Comparison of ENCODE assay signal across 11 cellular contexts in genomic region chr15:48897144-48897814, GRCh38. TPM values are rescaled to one million over a fixed set of nuclear protein-coding genes. Genes with fewer than 3 reads are reported as not detected.
A peak's percentile ranks its signal among the peaks of the same experiment; 100 is the strongest.
DNase-seq lines count a peak whose midpoint lies in the region; ATAC-seq and TF ChIP-seq lines count a peak whose summit lies in the region.
"Had no signal": no experiment of that assay in that cellular context is flagged by ENCODE, and none has a peak within 500 bp of the region (broad histone marks: within the 10 kb centered on the region; RNA-seq: fewer than 3 reads in every experiment).

No MANE protein-coding gene starts in this region.

- H2AFZ ChIP-seq in mesenchymal stem cell (ENCODE audit: low read depth, low read length) = no peak overlapping the region

- H2BK15ac ChIP-seq in mesenchymal stem cell (ENCODE audit: low read depth, poor library complexity, severe bottlenecking) = peak overlapping the region; percentile 28

- no peaks in the 10 kb centered on the region for H3K36me3 ChIP-seq in mesenchymal stem cell (ENCODE audit: control insufficient read depth in 1 of 2, insufficient read depth in 2 of 2, low read depth in 1 of 2, low read length in 2 of 2)
- no peaks in the 10 kb centered on the region for H3K36me3 ChIP-seq in upper lobe of right lung
- no peaks in the 10 kb centered on the region for H3K36me3 ChIP-seq in CD4-positive, alpha-beta memory T cell (ENCODE audit: insufficient read depth, low read length)
- H3K36me3 ChIP-seq: BLaER1 had no signal

- peak overlapping the region in 1 of 2 experiments; percentile 69 for H3K4me3 ChIP-seq in mesenchymal stem cell (ENCODE audit: insufficient read depth in 1 of 2, low read depth in 1 of 2, low read length in 2 of 2)
- no peak overlapping the region for H3K4me3 ChIP-seq in upper lobe of right lung
- H3K4me3 ChIP-seq in CD4-positive, alpha-beta memory T cell (ENCODE audit: low read length in 2 of 2) = no peak overlapping the region
- H3K4me3 ChIP-seq: BLaER1 had no signal

- peak overlapping the region; percentile 87 for H3K9ac ChIP-seq in mesenchymal stem cell (ENCODE audit: low read length)
- H3K9ac ChIP-seq: BLaER1 had no signal

- H3K18ac ChIP-seq in mesenchymal stem cell (ENCODE audit: low read depth in 1 of 2, low read length in 2 of 2) = peak overlapping the region in 1 of 2 experiments; percentile 43

- ATAC-seq in upper lobe of right lung (peak; percentile 22), HG02678 (IDR thresholded peaks at IDR 0.05; ENCODE audit: unreplicated experiment) (no peak)

- POLR2A ChIA-PET in CD4-positive, alpha-beta memory T cell (lab: Charles Lee; ENCODE audit: partially characterized antibody) = no interaction called here

- no peak overlapping the region for H3K4me2 ChIP-seq in mesenchymal stem cell (ENCODE audit: low read length, poor library complexity, severe bottlenecking)
- H3K4me2 ChIP-seq: BLaER1 had no signal

- no peak overlapping the region for H3K23ac ChIP-seq in mesenchymal stem cell (ENCODE audit: low read length in 2 of 2)

- 40% methylated on average over 2 of the region's 8 CpGs for WGBS in mesenchymal stem cell

- H4K91ac ChIP-seq in mesenchymal stem cell (ENCODE audit: low read length) = no peak overlapping the region

- H3K4ac ChIP-seq in mesenchymal stem cell (ENCODE audit: low read depth in 1 of 2, low read length in 2 of 2) = peak overlapping the region in 1 of 2 experiments; percentile 35

- H4K8ac ChIP-seq in mesenchymal stem cell (ENCODE audit: low read length) = peak overlapping the region; percentile 15

- no peak overlapping the region for H2BK12ac ChIP-seq in mesenchymal stem cell (ENCODE audit: low read length in 2 of 2)

- peaks cover 12% of the 10 kb centered on the region for H3K4me1 Mint-ChIP-seq in T-helper 2 cell treated with Interferon-gamma antibody and Interleukin-4, amounts not matched to agents 5 μg/mL and 100 μg/mL, for 36 hours (ENCODE audit: low read depth)
- peaks cover 0 to 2% (median 0%) of the 10 kb centered on the region in 4 donors for H3K4me1 Mint-ChIP-seq in CD4-positive, alpha-beta memory T cell

- no peaks in the 10 kb centered on the region for H3K79me1 ChIP-seq in mesenchymal stem cell (replicated peaks; ENCODE audit: low read length, poor library complexity, severe bottlenecking)

- CTCF ChIA-PET in CD4-positive, alpha-beta memory T cell (lab: Charles Lee; ENCODE audit: partially characterized antibody) = no interaction called here

- H3K4me3 Mint-ChIP-seq in T-helper 2 cell treated with Interferon-gamma antibody and Interleukin-4, amounts not matched to agents 5 μg/mL and 100 μg/mL, for 36 hours = peak overlapping the region; percentile 22
- no peak overlapping the region for H3K4me3 Mint-ChIP-seq in CD4-positive, alpha-beta memory T cell

- H2BK5ac ChIP-seq in mesenchymal stem cell (ENCODE audit: low read depth, low read length, poor library complexity, severe bottlenecking) = no peak overlapping the region

- H3K27me3 ChIP-seq in mesenchymal stem cell (ENCODE audit: control insufficient read depth in 1 of 2, insufficient read depth in 1 of 2, low read length in 2 of 2) (no peaks in the 10 kb centered on the region), upper lobe of right lung (no peaks in the 10 kb centered on the region)
- no peaks in the 10 kb centered on the region for H3K27me3 ChIP-seq in CD4-positive, alpha-beta memory T cell (ENCODE audit: insufficient read depth, low read length)
- H3K27me3 ChIP-seq: BLaER1 had no signal

- H3K9me3 ChIP-seq in mesenchymal stem cell (ENCODE audit: control insufficient read depth, low read length) (no peaks in the 10 kb centered on the region), upper lobe of right lung (no peaks in the 10 kb centered on the region)
- no peaks in the 10 kb centered on the region for H3K9me3 ChIP-seq in CD4-positive, alpha-beta memory T cell (ENCODE audit: control insufficient read depth in 1 of 2, low read length in 2 of 2)
- H3K9me3 ChIP-seq: BLaER1 had no signal

- H3K9me3 Mint-ChIP-seq in T-helper 2 cell treated with Interferon-gamma antibody and Interleukin-4, amounts not matched to agents 5 μg/mL and 100 μg/mL, for 36 hours = no peaks in the 10 kb centered on the region
- no peaks in the 10 kb centered on the region for H3K9me3 Mint-ChIP-seq in CD4-positive, alpha-beta memory T cell

- no peak overlapping the region for H3K14ac ChIP-seq in mesenchymal stem cell (ENCODE audit: low read length in 2 of 2)

- H3K4me1 ChIP-seq in mesenchymal stem cell (ENCODE audit: control insufficient read depth, insufficient read depth, low read depth, low read length) (peaks cover 2% of the 10 kb centered on the region), upper lobe of right lung (peaks cover 5% of the 10 kb centered on the region)
- H3K4me1 ChIP-seq in CD4-positive, alpha-beta memory T cell (ENCODE audit: insufficient read depth, low read length) = no peaks in the 10 kb centered on the region
- H3K4me1 ChIP-seq: BLaER1 had no signal

- no peak for TF ChIP-seq CTCF in upper lobe of right lung (IDR thresholded peaks at IDR 0.05)

- no peaks in the 10 kb centered on the region for H3K27me3 Mint-ChIP-seq in T-helper 2 cell treated with Interferon-gamma antibody and Interleukin-4, amounts not matched to agents 5 μg/mL and 100 μg/mL, for 36 hours (ENCODE audit: low read depth)
- peaks cover 11 to 23% of the 10 kb centered on the region in 2 donors for H3K27me3 Mint-ChIP-seq in CD4-positive, alpha-beta memory T cell

- H3K27ac ChIP-seq in caudate nucleus (ENCODE audit: low read depth, low read length) (peak overlapping the region; percentile 89), mesenchymal stem cell (ENCODE audit: low read length, poor library complexity, severe bottlenecking) (no peak overlapping the region), upper lobe of right lung (no peak overlapping the region)
- H3K27ac ChIP-seq in CD4-positive, alpha-beta memory T cell (ENCODE audit: low read depth, low read length) = no peak overlapping the region
- H3K27ac ChIP-seq: BLaER1 had no signal

- no peak for DNase-seq in T-helper 2 cell treated with Interferon-gamma antibody and Interleukin-4, amounts not matched to agents 5 μg/mL and 100 μg/mL, for 36 hours (ENCODE audit: low spot score)
- DNase-seq in T-helper 2 cell (no peak), caudate nucleus (lab: John Stamatoyannopoulos, UW) (peak in 12 of 61 donors; percentile 2 to 47 (median 10)), mesenchymal stem cell (peak; percentile 73), upper lobe of right lung (no peak)
- DNase-seq in CD4-positive, alpha-beta memory T cell = no peak
- DNase-seq in activated naive CD4-positive, alpha-beta T cell treated with Interleukin-2 at 50 U/mL for 16 hours = no peak
- DNase-seq: activated CD4-positive, alpha-beta T cell treated with anti-CD3 and anti-CD28 coated beads for 48 hours; stimulated activated CD4-positive, alpha-beta T cell treated with anti-CD3 and anti-CD28 coated beads, Interleukin-4, amount 100 ng/mL, for 24 hours had no signal

- H2AK5ac ChIP-seq in mesenchymal stem cell (ENCODE audit: low read length, severe bottlenecking) = no peak overlapping the region

- H3K36me3 Mint-ChIP-seq in T-helper 2 cell treated with Interferon-gamma antibody and Interleukin-4, amounts not matched to agents 5 μg/mL and 100 μg/mL, for 36 hours (ENCODE audit: low read depth) = no peaks in the 10 kb centered on the region
- no peaks in the 10 kb centered on the region for H3K36me3 Mint-ChIP-seq in CD4-positive, alpha-beta memory T cell

- no peak overlapping the region for H3K27ac Mint-ChIP-seq in T-helper 2 cell treated with Interferon-gamma antibody and Interleukin-4, amounts not matched to agents 5 μg/mL and 100 μg/mL, for 36 hours
- H3K27ac Mint-ChIP-seq in CD4-positive, alpha-beta memory T cell = no peak overlapping the region

- H2BK120ac ChIP-seq in mesenchymal stem cell (ENCODE audit: low read depth, low read length) = peak overlapping the region; percentile 49

- intact Hi-C loops in upper lobe of right lung (cut with DNase I) = no loop called here
- intact Hi-C loops in CD4-positive, alpha-beta memory T cell (cut with micrococcal nuclease) = no loop called here

RNA-seq across cellular contexts. Expression of gene EID1, which starts 19.3 kb away (rescaled TPM):
- polyA plus RNA-seq in mesenchymal stem cell (2013, experiment 1 of 2) = 264 TPM
- polyA plus RNA-seq in mesenchymal stem cell (2013, experiment 2 of 2) = 277 TPM
- total RNA-seq in upper lobe of right lung = 95.3 TPM
- total RNA-seq in CD4-positive, alpha-beta memory T cell = 10 to 100 TPM; 76.0 to 91.2 TPM
- 100 to 1,000 TPM; 190 to 245 TPM for polyA plus RNA-seq in CD4-positive, alpha-beta memory T cell
